13 cellular contexts compared by ENCODE assay signal in the genomic region with DNA sequence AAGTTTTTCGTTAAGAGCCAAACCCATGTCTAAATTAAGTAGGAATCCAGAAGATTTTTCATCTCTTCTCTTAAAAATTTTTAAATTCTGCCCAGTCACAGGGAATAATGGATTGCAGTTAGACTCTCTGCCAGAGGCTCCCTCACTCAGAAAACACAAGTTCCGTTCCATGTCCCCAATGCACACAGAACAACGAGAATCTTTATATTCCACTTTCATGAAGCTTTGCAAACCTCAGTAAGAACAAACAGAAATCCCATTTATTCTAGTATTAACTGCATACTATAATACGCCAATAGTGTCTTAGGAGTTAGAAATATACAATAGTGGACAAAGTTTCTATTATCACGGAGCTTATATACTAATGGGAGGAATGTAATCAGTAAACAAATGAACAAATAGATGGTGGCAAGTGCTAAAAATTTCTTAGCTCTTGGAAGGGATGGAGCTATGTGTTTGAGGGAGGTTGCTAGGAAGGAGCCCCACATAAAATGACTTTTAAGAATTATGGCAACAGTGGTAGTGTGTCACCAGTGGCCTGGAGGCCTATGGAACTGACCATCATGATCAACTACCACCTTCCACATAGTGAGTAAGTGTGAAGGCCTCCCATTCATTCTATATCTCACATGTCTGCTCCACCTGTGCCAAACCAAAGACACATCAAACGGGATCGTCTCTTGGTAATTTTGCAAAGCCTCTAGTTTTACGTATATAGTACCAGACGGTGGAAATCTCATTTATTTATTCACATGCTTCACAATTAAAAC. TPM values are rescaled to one million over a fixed set of nuclear protein-coding genes. Genes with fewer than 3 reads are reported as not detected.
DNase-seq lines count a peak whose midpoint lies in the region; ATAC-seq, FAIRE-seq and TF ChIP-seq lines count a peak whose summit lies in the region.
"Had no signal": no experiment of that assay in that cellular context is flagged by ENCODE, and none has a peak within 500 bp of the region (broad histone marks: within the 10 kb centered on the region; RNA-seq: fewer than 3 reads in every experiment).

No MANE protein-coding gene starts in this region.

- no peaks in the 10 kb centered on the region for H3K36me3 Mint-ChIP-seq in nephron (ENCODE audit: low read depth)

- H3K27me3 ChIP-seq in GM12878 (replicated peaks in 1 of 2; ENCODE audit: control insufficient read depth in 2 of 2, insufficient read depth in 2 of 2, low read length in 1 of 2) (no peaks in the 10 kb centered on the region), aorta (ENCODE audit: control insufficient read depth in 1 of 2, insufficient read depth in 2 of 2, low read length in 1 of 2) (no peaks in the 10 kb centered on the region)

- peak; percentile 70 for DNase-seq in Ammon's horn (ENCODE audit: low spot score)
- DNase-seq in H54 (ENCODE audit: insufficient read length, low spot score) = no peak
- no peak for DNase-seq in GM12878 (ENCODE audit: low read depth, low spot score)
- DNase-seq in aorta = no peak
- DNase-seq in DMS53 treated with DMSO at 0.1 percent for 48 hours (lab: John Stamatoyannopoulos, UW; ENCODE audit: unreplicated experiment) = no peak
- no peak for DNase-seq in AML-193 (lab: John Stamatoyannopoulos, UW)
- DNase-seq: cerebellar nuclear complex, mammary epithelial cell, NCI-H1417, T1000 had no signal

- H3K27me3 Mint-ChIP-seq in nephron (ENCODE audit: low read depth) = no peaks in the 10 kb centered on the region

- TF ChIP-seq CTCF in GM12878 (IDR thresholded peaks at IDR 0.05 in 2 of 3, conservative IDR thresholded peaks at IDR 0.05 in 1 of 3; ENCODE audit: control insufficient read depth in 2 of 3, extremely low read depth in 1 of 3, insufficient read depth in 1 of 3, low read depth in 3 of 3, low read length in 3 of 3) (no peak), nephron (IDR thresholded peaks at IDR 0.05; ENCODE audit: unreplicated experiment in 3 of 3) (no peak)

- intact Hi-C loops in GM12878 (cut with micrococcal nuclease; ENCODE audit: unreplicated experiment) (loop anchor here (1.0 to 5.0 kb wide), 3 partner anchors 23 to 201 kb away; partner anchors contain the start of gene EED), aorta (cut with DNase I) (loop anchor here (5.0 kb wide), 1 partner anchor 148 kb away; no protein-coding TSS in a partner anchor)

- FAIRE-seq in H54 (lab: Jason Lieb, UNC) (peak; percentile 33), GM12878 (lab: Jason Lieb, UNC) (no peak)

- SMC1A ChIA-PET in GM12878 (lab: Charles Lee; ENCODE audit: uncharacterized antibody, unreplicated experiment) = interaction anchor here (0.7 to 7.1 kb wide), 12 partner anchors 8 to 246 kb away, joined by 3 to 126 read pairs (median 14); partner anchors contain the start of gene PICALM

- CTCF ChIA-PET in GM12878 (lab: Yijun Ruan, JAX) = interaction anchor here (0.6 to 6.0 kb wide), 13 partner anchors 12 to 258 kb away, joined by 3 to 154 read pairs (median 3); partner anchors contain the start of genes HIKESHI and PICALM

- H3K79me2 ChIP-seq in GM12878 (ENCODE audit: control insufficient read depth, insufficient read depth, low read length) = peaks cover 100% of the 10 kb centered on the region

- no peak overlapping the region for H2AFZ ChIP-seq in GM12878 (ENCODE audit: control insufficient read depth, low read depth, low read length)

- H3K36me3 ChIP-seq in GM12878 (ENCODE audit: control insufficient read depth in 2 of 2, insufficient read depth in 2 of 2, low read length in 1 of 2) (no peaks in the 10 kb centered on the region; a peak in 1 of 4 replicates), aorta (ENCODE audit: control insufficient read depth in 1 of 2, insufficient read depth in 2 of 2, low read length in 1 of 2) (no peaks in the 10 kb centered on the region)

- 60% methylated on average over 9 of the region's 9 CpGs for WGBS in GM12878 (ENCODE audit: insufficient coverage, insufficient replicate concordance, low lambda C conversion rate, missing lambda C conversion rate)
- WGBS in aorta, 2 donors = 63 to 64% methylated on average over 9 of the region's 9 CpGs

- POLR2A ChIA-PET in GM12878 (lab: Charles Lee) = interaction anchor here (4.2 kb wide), 1 partner anchor 25 kb away, joined by 20 read pairs; the partner anchor contains the start of gene PICALM

- peaks cover 59% of the 10 kb centered on the region for H3K4me1 ChIP-seq in GM12878 (ENCODE audit: control insufficient read depth, insufficient read depth, low read length)
- H3K4me1 ChIP-seq in aorta (ENCODE audit: control insufficient read depth in 1 of 2, insufficient read depth in 2 of 2, low read length in 2 of 2) = peaks cover 2 to 6% of the 10 kb centered on the region in 2 donors

- TF ChIP-seq RAD21 in GM12878 (IDR thresholded peaks at IDR 0.05; ENCODE audit: insufficient read depth, low read depth, low read length) = no peak

- H3K27ac Mint-ChIP-seq in nephron = peak overlapping the region; percentile 34 to 69 (median 47)

- peak overlapping the region; percentile 59 for H3K4me2 ChIP-seq in GM12878 (ENCODE audit: control insufficient read depth, insufficient read depth)

- no peaks in the 10 kb centered on the region for H4K20me1 ChIP-seq in GM12878 (ENCODE audit: control insufficient read depth, insufficient read depth)

- in situ Hi-C loops in GM12878 (cut with MboI) = loop anchor here (5.0 kb wide), 2 partner anchors 148 to 248 kb away; no protein-coding TSS in a partner anchor

- no peak overlapping the region; the same call in 1 of the 2 replicates for H3K4me3 ChIP-seq in GM12878
- no peak overlapping the region for H3K4me3 ChIP-seq in aorta (ENCODE audit: low read length in 2 of 2)
- H3K4me3 ChIP-seq: skin epidermis had no signal

- no peaks in the 10 kb centered on the region for H3K9me3 Mint-ChIP-seq in nephron

- no peak overlapping the region for H3K4me3 Mint-ChIP-seq in nephron

- H3K9ac ChIP-seq in GM12878 (ENCODE audit: control insufficient read depth, insufficient read depth, low read length) = no peak overlapping the region

- RAD21 ChIA-PET in GM12878 (lab: Charles Lee; ENCODE audit: unreplicated experiment) = interaction anchor here (0.9 to 4.5 kb wide), 13 partner anchors 22 to 249 kb away, joined by 3 to 77 read pairs (median 7); partner anchors contain the start of gene PICALM

- no peak for TF ChIP-seq EP300 in GM12878 (IDR thresholded peaks at IDR 0.05; ENCODE audit: borderline replicate concordance in 1 of 2, control insufficient read depth in 1 of 2, low read depth in 2 of 2, low read length in 2 of 2)

- TF ChIP-seq POLR2A in H54 (IDR thresholded peaks at IDR 0.05; ENCODE audit: low read depth, low read length) (no peak), GM12878 (IDR thresholded peaks at IDR 0.05; ENCODE audit: low read depth, low read length) (no peak)

- ATAC-seq in GM12878 = no peak
- ATAC-seq in aorta (ENCODE audit: low FRiP score) = no peak
- no peak for ATAC-seq in GM18873 (IDR thresholded peaks at IDR 0.05; ENCODE audit: low FRiP score, unreplicated experiment)

- H3K9me3 ChIP-seq in GM12878 (replicated peaks; ENCODE audit: control insufficient read depth, insufficient read depth, low read length) (no peaks in the 10 kb centered on the region), aorta (ENCODE audit: control insufficient read depth, low read length) (no peaks in the 10 kb centered on the region)

- H3K27ac ChIP-seq in GM12878 (ENCODE audit: control insufficient read depth, insufficient read depth) (peak overlapping the region; percentile 46), aorta (ENCODE audit: low read depth in 1 of 2, low read length in 2 of 2) (no peak overlapping the region)

- BruUV-seq in GM12878 (replicated peaks; lab: Mats Ljungman, UMichigan) = no TSS peak

- H3K4me1 Mint-ChIP-seq in nephron = peaks cover 48% of the 10 kb centered on the region

TF ChIP-seq in GM12878, 131 proteins besides CTCF, POLR2A, EP300 and RAD21 (continues in another document):
- TF ChIP-seq SIX5 (IDR thresholded peaks at IDR 0.05; ENCODE audit: low read depth, low read length, severe bottlenecking) = no peak
- TF ChIP-seq, protein P1, sequence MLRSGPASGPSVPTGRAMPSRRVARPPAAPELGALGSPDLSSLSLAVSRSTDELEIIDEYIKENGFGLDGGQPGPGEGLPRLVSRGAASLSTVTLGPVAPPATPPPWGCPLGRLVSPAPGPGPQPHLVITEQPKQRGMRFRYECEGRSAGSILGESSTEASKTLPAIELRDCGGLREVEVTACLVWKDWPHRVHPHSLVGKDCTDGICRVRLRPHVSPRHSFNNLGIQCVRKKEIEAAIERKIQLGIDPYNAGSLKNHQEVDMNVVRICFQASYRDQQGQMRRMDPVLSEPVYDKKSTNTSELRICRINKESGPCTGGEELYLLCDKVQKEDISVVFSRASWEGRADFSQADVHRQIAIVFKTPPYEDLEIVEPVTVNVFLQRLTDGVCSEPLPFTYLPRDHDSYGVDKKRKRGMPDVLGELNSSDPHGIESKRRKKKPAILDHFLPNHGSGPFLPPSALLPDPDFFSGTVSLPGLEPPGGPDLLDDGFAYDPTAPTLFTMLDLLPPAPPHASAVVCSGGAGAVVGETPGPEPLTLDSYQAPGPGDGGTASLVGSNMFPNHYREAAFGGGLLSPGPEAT (IDR thresholded peaks at IDR 0.05; ENCODE audit: low read depth) = no peak

RNA-seq across cellular contexts. Expression of gene PICALM, which starts 24.9 kb away (rescaled TPM):
- total RNA-seq in GM12878 (2013; cell fraction: nucleolus; rRNA removed) = 532 and 561 TPM in 2 replicates
- total RNA-seq in GM12878 (2014; rRNA removed) (78.9 and 86.8 TPM in 2 replicates), GM12878 (2014; rRNA removed; fragmentation: Illumina TruSeq; extraction: Trizol) (69.1 and 70.3 TPM in 2 replicates), GM12878 (2021) (41.0 and 46.5 TPM in 2 replicates), aorta (100 to 1,000 TPM; 306 to 486 TPM)
- polyA plus RNA-seq in GM12878 (2011; ENCODE audit: low read depth) = 18.2 TPM
- polyA plus RNA-seq in GM12878 (2011; rRNA removed) (150 and 163 TPM in 2 replicates), GM12878 (2014; fragmentation: Illumina TruSeq; extraction: Trizol) (70.1 and 95.0 TPM in 2 replicates), GM12878 (2014; fragmentation: Nextera tagmentation; extraction: Ambion mirVana) (10 to 100 TPM in 1 of 2 experiments, 1 to 10 TPM in 1; 4.3 to 10.4 TPM), GM12878 (2014; rRNA removed) (37.2 and 43.1 TPM in 2 replicates), GM12878 (2016; fragmentation: Nextera tagmentation; extraction: Ambion mirVana) (10 to 100 TPM; 12.8 to 15.0 TPM), aorta (100 to 1,000 TPM in 1 of 2 donors, 10 to 100 TPM in 1; 94.5 to 101 TPM)
- 68.3 and 91.4 TPM in 2 replicates for polyA plus RNA-seq in GM12878 (2011; cell fraction: cytosol; rRNA removed)
- 115 and 124 TPM in 2 replicates for polyA plus RNA-seq in GM12878 (2011; cell fraction: nucleus; rRNA removed)
- polyA plus RNA-seq in GM12878 (2012) = 27.2 and 31.0 TPM in 2 replicates
- polyA minus RNA-seq in GM12878 (2011; rRNA and poly(A)+ RNA removed) = 254 and 304 TPM in 2 replicates
- polyA minus RNA-seq in GM12878 (2011; cell fraction: cytosol; rRNA and poly(A)+ RNA removed) = 78.4 and 84.7 TPM in 2 replicates
- polyA minus RNA-seq in GM12878 (2011; cell fraction: nucleus; rRNA and poly(A)+ RNA removed) = 156 and 277 TPM in 2 replicates
